Comparison of ENCODE assay signal across 4 cellular contexts in the genomic region with DNA sequence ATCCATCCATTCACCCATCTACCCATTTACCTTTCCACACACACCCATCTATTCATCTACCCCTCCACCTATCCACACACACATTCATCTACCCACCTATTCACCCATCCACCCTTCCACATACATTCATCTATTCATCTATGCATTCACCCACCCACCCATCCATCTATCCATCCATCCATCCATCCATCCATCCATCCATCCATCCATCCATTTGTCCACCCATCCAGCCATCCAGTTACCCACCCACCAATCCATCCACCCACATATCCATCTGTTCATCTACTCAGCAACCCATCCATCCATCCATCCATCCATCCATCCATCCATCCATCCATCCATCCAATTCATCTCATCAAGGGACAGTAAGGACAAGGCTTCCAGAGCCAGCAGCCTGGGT.
"Had no signal": no experiment of that assay in that cellular context is flagged by ENCODE, and none has a peak within 500 bp of the region (broad histone marks: within the 10 kb centered on the region; RNA-seq: fewer than 3 reads in every experiment).

No MANE protein-coding gene starts in this region.

- H3K4me1 Mint-ChIP-seq: IgD-negative memory B cell had no signal

- ATAC-seq: HCT116 had no signal

- H3K9me3 Mint-ChIP-seq: GM23338 had no signal

- H3K27ac Mint-ChIP-seq: GM23338, IgD-negative memory B cell had no signal

- H3K4me3 Mint-ChIP-seq: GM23338, IgD-negative memory B cell had no signal

- DNase-seq: KBM-7 had no signal
